Comparison of ENCODE assay signal across 11 cellular contexts in genomic region chr5:111697215-111697614, GRCh38. TPM values are rescaled to one million over a fixed set of nuclear protein-coding genes. Genes with fewer than 3 reads are reported as not detected.
A peak's percentile ranks its signal among the peaks of the same experiment; 100 is the strongest.
DNase-seq lines count a peak whose midpoint lies in the region; ATAC-seq and TF ChIP-seq lines count a peak whose summit lies in the region.
"Had no signal": no experiment of that assay in that cellular context is flagged by ENCODE, and none has a peak within 500 bp of the region (broad histone marks: within the 10 kb centered on the region; RNA-seq: fewer than 3 reads in every experiment).

No MANE protein-coding gene starts in this region.

- H3K36me3 Mint-ChIP-seq in MCF 10A (ENCODE audit: insufficient read depth, unreplicated experiment), result no peaks in the 10 kb centered on the region
- H3K36me3 Mint-ChIP-seq in activated CD4-positive, alpha-beta T cell treated with anti-CD3 and anti-CD28 coated beads for 36 hours (ENCODE audit: low read depth), result no peaks in the 10 kb centered on the region

- H3K9ac ChIP-seq in mammary epithelial cell (ENCODE audit: insufficient read depth, low read length), result no peak overlapping the region

- CTCF ChIA-PET in MCF 10A (lab: Yijun Ruan, JAX), result interaction anchor here (0.6 to 1.5 kb wide), 2 partner anchors 132 to 147 kb away, joined by 3 to 4 read pairs; no protein-coding TSS in a partner anchor
- CTCF ChIA-PET in mammary epithelial cell (lab: Charles Lee; ENCODE audit: low non-redundant PET), result no interaction called here
- CTCF ChIA-PET in activated CD4-positive, alpha-beta T cell treated with anti-CD3 and anti-CD28 coated beads for 36 hours (lab: Charles Lee), result no interaction called here

- no peaks in the 10 kb centered on the region for H3K36me3 ChIP-seq in mammary epithelial cell (ENCODE audit: insufficient read depth, low read length)

- H3K9me3 ChIP-seq in mammary epithelial cell (replicated peaks; ENCODE audit: insufficient read depth, low read length), result no peaks in the 10 kb centered on the region

- TF ChIP-seq CTCF in MCF 10A (IDR thresholded peaks at IDR 0.05; ENCODE audit: unreplicated experiment), result no peak
- no peak for TF ChIP-seq CTCF in mammary epithelial cell (conservative IDR thresholded peaks at IDR 0.05 in 1 of 2, IDR thresholded peaks at IDR 0.05 in 1 of 2; ENCODE audit: extremely low read depth in 1 of 2, insufficient read depth in 1 of 2, low read depth in 1 of 2, low read length in 2 of 2)
- TF ChIP-seq CTCF in epithelial cell of esophagus (IDR thresholded peaks at IDR 0.05; ENCODE audit: insufficient read depth, low read depth, low read length, missing control alignments), result no peak

- peaks cover 57% of the 10 kb centered on the region for H3K4me1 Mint-ChIP-seq in MCF 10A (ENCODE audit: insufficient read depth, unreplicated experiment)
- no peaks in the 10 kb centered on the region for H3K4me1 Mint-ChIP-seq in activated CD4-positive, alpha-beta T cell treated with anti-CD3 and anti-CD28 coated beads for 36 hours
- H3K4me1 Mint-ChIP-seq: central memory CD8-positive, alpha-beta T cell had no signal

- dilution Hi-C loops in mammary epithelial cell (cut with HindIII; ENCODE audit: low sequenced_read_pairs), result no loop called here

- H3K27me3 ChIP-seq in mammary epithelial cell (ENCODE audit: insufficient read depth, low read length), result no peaks in the 10 kb centered on the region

- no peaks in the 10 kb centered on the region for H3K27me3 Mint-ChIP-seq in MCF 10A (ENCODE audit: insufficient read depth, unreplicated experiment)
- peaks cover 2% of the 10 kb centered on the region for H3K27me3 Mint-ChIP-seq in activated CD4-positive, alpha-beta T cell treated with anti-CD3 and anti-CD28 coated beads for 36 hours

- H3K4me2 ChIP-seq in mammary epithelial cell (ENCODE audit: insufficient read depth, low read depth, low read length), result no peak overlapping the region

- WGBS in mammary epithelial cell (ENCODE audit: low coverage, missing lambda C conversion rate), result 32% methylated on average over 6 of the region's 6 CpGs

- BruUV-seq in MCF 10A (replicated peaks; lab: Mats Ljungman, UMichigan) (no TSS peak), mammary epithelial cell (replicated peaks; lab: Mats Ljungman, UMichigan) (no TSS peak)

- H3K27ac Mint-ChIP-seq in MCF 10A (ENCODE audit: low read depth, unreplicated experiment), result no peak overlapping the region
- H3K27ac Mint-ChIP-seq in activated CD4-positive, alpha-beta T cell treated with anti-CD3 and anti-CD28 coated beads for 36 hours, result no peak overlapping the region

- no peak overlapping the region for H2AFZ ChIP-seq in mammary epithelial cell (ENCODE audit: low read depth, low read length)

- no peaks in the 10 kb centered on the region for H3K79me2 ChIP-seq in mammary epithelial cell (ENCODE audit: insufficient read depth, low read length)

- intact Hi-C loops in MCF 10A (cut with micrococcal nuclease), result loop anchor here (5.0 kb wide), 2 partner anchors 60 to 145 kb away; partner anchors contain the start of gene NREP
- intact Hi-C loops in mammary epithelial cell (cut with micrococcal nuclease), result loop anchor here (5.0 kb wide), 2 partner anchors 60 to 130 kb away; partner anchors contain the start of gene NREP
- intact Hi-C loops in activated CD4-positive, alpha-beta T cell treated with anti-CD3 and anti-CD28 coated beads for 36 hours (cut with DNase I, micrococcal nuclease), result no loop called here

- in situ Hi-C loops in mammary epithelial cell (cut with MboI; ENCODE audit: low sequenced_read_pairs in 2 of 2), result no loop called here

- H3K4me3 Mint-ChIP-seq in MCF 10A (ENCODE audit: unreplicated experiment), result no peak overlapping the region
- H3K4me3 Mint-ChIP-seq in activated CD4-positive, alpha-beta T cell treated with anti-CD3 and anti-CD28 coated beads for 36 hours, result no peak overlapping the region
- H3K4me3 Mint-ChIP-seq: central memory CD8-positive, alpha-beta T cell had no signal

- H3K9me3 Mint-ChIP-seq in MCF 10A (ENCODE audit: unreplicated experiment), result no peaks in the 10 kb centered on the region
- H3K9me3 Mint-ChIP-seq in activated CD4-positive, alpha-beta T cell treated with anti-CD3 and anti-CD28 coated beads for 36 hours (ENCODE audit: low read depth), result no peaks in the 10 kb centered on the region
- H3K9me3 Mint-ChIP-seq: central memory CD8-positive, alpha-beta T cell had no signal

- POLR2A ChIA-PET in MCF 10A (lab: Yijun Ruan, JAX), result interaction anchor here (0.9 to 1.7 kb wide), 2 partner anchors 44 to 133 kb away, joined by 3 to 4 read pairs; no protein-coding TSS in a partner anchor
- POLR2A ChIA-PET in activated CD4-positive, alpha-beta T cell treated with anti-CD3 and anti-CD28 coated beads for 36 hours (lab: Charles Lee), result interaction anchor here (0.8 kb wide), 1 partner anchor 380 kb away, joined by 3 read pairs; no protein-coding TSS in a partner anchor

- H4K20me1 ChIP-seq in mammary epithelial cell (ENCODE audit: insufficient read depth, low read length), result no peaks in the 10 kb centered on the region

- H3K4me1 ChIP-seq in mammary epithelial cell (ENCODE audit: insufficient read depth, low read length), result peaks cover 34% of the 10 kb centered on the region

- ATAC-seq in activated CD4-positive, alpha-beta T cell treated with anti-CD3 and anti-CD28 coated beads for 36 hours, result no peak

- no peak overlapping the region for H3K27ac ChIP-seq in mammary epithelial cell (ENCODE audit: insufficient read depth, low read depth, low read length)

- DNase-seq in MCF 10A (ENCODE audit: unreplicated experiment) (peak; percentile 72), mammary epithelial cell (no peak), NCI-H2227 (lab: John Stamatoyannopoulos, UW; ENCODE audit: unreplicated experiment) (peak; percentile 80), epithelial cell of esophagus (ENCODE audit: low read depth) (peak; percentile 68), renal cortical epithelial cell (ENCODE audit: low read depth) (peak; percentile 43), HuH-7.5 (ENCODE audit: low spot score) (no peak)
- no peak for DNase-seq in activated CD4-positive, alpha-beta T cell treated with anti-CD3 and anti-CD28 coated beads for 36 hours
- no peak for DNase-seq in stimulated activated CD4-positive, alpha-beta T cell treated with anti-CD3 and anti-CD28 coated beads, Interleukin-2, amount 100 ng/mL, for 48 hours
- DNase-seq: activated CD4-positive, alpha-beta T cell treated with anti-CD3 and anti-CD28 coated beads, Interleukin-2, amount 50 U/mL, for 4 hours; activated effector memory CD4-positive, alpha-beta T cell treated with anti-CD3 and anti-CD28 coated beads, Interleukin-2, amount 50 U/mL, for 16 hours had no signal

- H3K4me3 ChIP-seq in mammary epithelial cell (replicated peaks in 1 of 3; ENCODE audit: insufficient read depth in 1 of 3, low read depth in 2 of 3, low read length in 3 of 3), result no peak overlapping the region
- H3K4me3 ChIP-seq in epithelial cell of esophagus (ENCODE audit: low read length), result no peak overlapping the region

RNA-seq across cellular contexts. Expression of gene NREP, which starts 59.8 kb away (rescaled TPM):
- total RNA-seq in MCF 10A (2022) (2.5 and 7.0 TPM in 2 replicates), mammary epithelial cell (10 to 100 TPM in 1 of 2 donors, 1 to 10 TPM in 1; 4.0 to 18.0 TPM), renal cortical epithelial cell (50.5 and 85.8 TPM in 2 replicates)
- polyA plus RNA-seq in mammary epithelial cell, result 4.8 TPM
- 2.7 TPM for polyA minus RNA-seq in mammary epithelial cell
- total RNA-seq in activated CD4-positive, alpha-beta T cell treated with anti-CD3 and anti-CD28 coated beads for 36 hours, result 10 to 100 TPM; 19.3 to 19.7 TPM

Comparison
In these comparisons a context has a peak if more than half of its experiments do, and no peak if none do; other contexts are left out.
1. DNase-seq: peak in MCF 10A (single experiment), NCI-H2227 (single experiment), epithelial cell of esophagus (single experiment) and renal cortical epithelial cell (single experiment); none in mammary epithelial cell (single experiment), activated CD4-positive, alpha-beta T cell treated with anti-CD3 and anti-CD28 coated beads for 36 hours (single experiment), stimulated activated CD4-positive, alpha-beta T cell treated with anti-CD3 and anti-CD28 coated beads, Interleukin-2, amount 100 ng/mL, for 48 hours (0 of 2) and HuH-7.5 (single experiment).
2. intact Hi-C loops: an anchor here in MCF 10A (5.0 kb wide) and mammary epithelial cell (5.0 kb wide); none called in activated CD4-positive, alpha-beta T cell treated with anti-CD3 and anti-CD28 coated beads for 36 hours.